Comparison of ENCODE assay signal across 22 cellular contexts in the genomic region with DNA sequence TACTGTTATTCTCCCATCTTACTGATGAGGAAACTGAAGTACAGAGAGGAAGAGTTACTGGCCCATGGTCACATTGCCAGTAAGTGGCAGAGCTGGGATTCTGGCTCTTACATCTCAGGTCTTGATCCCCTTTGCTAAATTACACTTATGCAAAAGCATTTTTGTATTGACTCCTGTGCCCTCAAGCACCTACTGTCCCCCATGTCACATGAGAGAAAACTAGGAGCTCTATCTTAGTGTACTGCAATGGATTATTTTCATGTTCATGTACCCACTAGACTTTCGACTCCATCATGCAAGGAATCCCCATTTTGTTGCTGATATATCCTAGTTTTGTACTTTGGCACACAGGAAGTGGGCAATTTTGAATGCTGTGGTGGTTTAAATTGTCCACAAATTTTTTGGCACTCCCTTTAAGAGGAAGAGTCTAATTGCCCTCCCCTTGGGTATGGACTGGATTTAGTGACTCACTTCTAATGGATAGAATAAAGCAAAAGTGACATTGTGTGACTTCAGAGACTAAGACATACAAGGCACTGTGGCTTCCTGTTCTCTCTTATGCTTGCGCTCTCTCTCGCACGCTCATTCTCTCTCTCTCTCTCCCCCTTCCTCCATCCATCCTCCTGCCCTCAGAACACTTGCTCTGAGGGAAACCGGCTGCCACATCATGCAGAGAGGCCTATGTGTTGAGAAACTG. TPM values are rescaled to one million over a fixed set of nuclear protein-coding genes. Genes with fewer than 3 reads are reported as not detected.
DNase-seq lines count a peak whose midpoint lies in the region; ATAC-seq, FAIRE-seq and TF ChIP-seq lines count a peak whose summit lies in the region.
"Had no signal": no experiment of that assay in that cellular context is flagged by ENCODE, and none has a peak within 500 bp of the region (broad histone marks: within the 10 kb centered on the region; RNA-seq: fewer than 3 reads in every experiment).

No MANE protein-coding gene starts in this region.

- H3K36me3 ChIP-seq in Loucy (ENCODE audit: insufficient read depth, low read length) = no peaks in the 10 kb centered on the region
- peaks cover 0 to 3% of the 10 kb centered on the region in 2 donors for H3K36me3 ChIP-seq in kidney (ENCODE audit: control insufficient read depth in 1 of 2, insufficient read depth in 2 of 2, low read length in 2 of 2)
- no peaks in the 10 kb centered on the region for H3K36me3 ChIP-seq in Peyer's patch
- H3K36me3 ChIP-seq: adrenal gland, transverse colon had no signal

- ATAC-seq in activated CD4-positive, alpha-beta T cell treated with anti-CD3 and anti-CD28 coated beads for 36 hours = peak; percentile 81
- peak in 1 of 2 donors; percentile 38 for ATAC-seq in activated T-cell treated with anti-CD3 and anti-CD28 coated beads, Interleukin-2, amount 50 U/mL, for 72 hours (replicated peaks in 1 of 2)
- peak; percentile 53 to 65 for ATAC-seq in natural killer cell treated with Interleukin-12 subunit alpha and Interleukin-12 subunit beta and Interleukin-15 and Interleukin-18, amount 100 ng/mL, for 72 hours
- no peak for ATAC-seq in GM21576 (IDR thresholded peaks at IDR 0.05; ENCODE audit: unreplicated experiment)
- ATAC-seq: HepG2, left cardiac atrium had no signal

- H2AFZ ChIP-seq in Loucy (ENCODE audit: low read length) = no peak overlapping the region

- H3K27ac ChIP-seq in kidney (ENCODE audit: low read depth in 2 of 2, low read length in 2 of 2) = no peak overlapping the region
- H3K27ac ChIP-seq in Peyer's patch = no peak overlapping the region
- H3K27ac ChIP-seq: adrenal gland, transverse colon had no signal

- H3K79me2 ChIP-seq in Loucy (ENCODE audit: insufficient read depth, low read length) = no peaks in the 10 kb centered on the region

- CTCF ChIA-PET in activated CD4-positive, alpha-beta T cell treated with anti-CD3 and anti-CD28 coated beads for 36 hours (lab: Charles Lee) = interaction anchor here (0.7 to 1.5 kb wide), 4 partner anchors 8 to 180 kb away, joined by 3 to 6 read pairs (median 3); no protein-coding TSS in a partner anchor

- H3K27me3 ChIP-seq in Loucy (ENCODE audit: insufficient read depth, low read length, poor library complexity, severe bottlenecking) (no peaks in the 10 kb centered on the region), Peyer's patch (no peaks in the 10 kb centered on the region)
- H3K27me3 ChIP-seq: adrenal gland, transverse colon had no signal

- no peaks in the 10 kb centered on the region for H3K27me3 Mint-ChIP-seq in activated CD4-positive, alpha-beta T cell treated with anti-CD3 and anti-CD28 coated beads for 36 hours
- H3K27me3 Mint-ChIP-seq in activated T-cell treated with anti-CD3 and anti-CD28 coated beads, Interleukin-2, amount 50 U/mL, for 72 hours (ENCODE audit: low read depth) = no peaks in the 10 kb centered on the region
- H3K27me3 Mint-ChIP-seq in natural killer cell treated with Interleukin-12 subunit alpha and Interleukin-12 subunit beta and Interleukin-15 and Interleukin-18, amount 100 ng/mL, for 72 hours = no peaks in the 10 kb centered on the region

- H3F3A ChIP-seq in Loucy (ENCODE audit: low read depth) = peaks cover 3% of the 10 kb centered on the region; the same call in 1 of the 2 replicates

- TF ChIP-seq CTCF in Loucy (conservative IDR thresholded peaks at IDR 0.05; ENCODE audit: low read length) (no peak), kidney (IDR thresholded peaks at IDR 0.05; ENCODE audit: borderline replicate concordance, extremely low read depth, insufficient read depth) (no peak), Peyer's patch (IDR thresholded peaks at IDR 0.05) (no peak)

- intact Hi-C loops in activated CD4-positive, alpha-beta T cell treated with anti-CD3 and anti-CD28 coated beads for 36 hours (cut with DNase I, micrococcal nuclease) = no loop called here
- intact Hi-C loops in kidney (cut with DNase I) = no loop called here

- H3K36me3 Mint-ChIP-seq in activated CD4-positive, alpha-beta T cell treated with anti-CD3 and anti-CD28 coated beads for 36 hours (ENCODE audit: low read depth) = peaks cover 5% of the 10 kb centered on the region
- peaks cover 0 to 3% of the 10 kb centered on the region in 2 donors for H3K36me3 Mint-ChIP-seq in activated T-cell treated with anti-CD3 and anti-CD28 coated beads, Interleukin-2, amount 50 U/mL, for 72 hours (ENCODE audit: insufficient read depth in 2 of 2)
- H3K36me3 Mint-ChIP-seq in natural killer cell treated with Interleukin-12 subunit alpha and Interleukin-12 subunit beta and Interleukin-15 and Interleukin-18, amount 100 ng/mL, for 72 hours = no peaks in the 10 kb centered on the region

- no peaks in the 10 kb centered on the region for H4K20me1 ChIP-seq in Loucy (ENCODE audit: insufficient read depth, low read length, poor library complexity, severe bottlenecking)

- H3K9ac ChIP-seq in Loucy (ENCODE audit: low read depth, low read length, poor library complexity, severe bottlenecking) (no peak overlapping the region), kidney (ENCODE audit: low read length in 2 of 2) (no peak overlapping the region)

- peak overlapping the region; percentile 32 for H3K4me3 Mint-ChIP-seq in activated CD4-positive, alpha-beta T cell treated with anti-CD3 and anti-CD28 coated beads for 36 hours
- H3K4me3 Mint-ChIP-seq in activated T-cell treated with anti-CD3 and anti-CD28 coated beads, Interleukin-2, amount 50 U/mL, for 72 hours = peak overlapping the region; percentile 47 to 63
- H3K4me3 Mint-ChIP-seq in natural killer cell treated with Interleukin-12 subunit alpha and Interleukin-12 subunit beta and Interleukin-15 and Interleukin-18, amount 100 ng/mL, for 72 hours = peak overlapping the region; percentile 83

- H3K4me1 Mint-ChIP-seq in activated CD4-positive, alpha-beta T cell treated with anti-CD3 and anti-CD28 coated beads for 36 hours = peaks cover 28% of the 10 kb centered on the region
- H3K4me1 Mint-ChIP-seq in activated T-cell treated with anti-CD3 and anti-CD28 coated beads, Interleukin-2, amount 50 U/mL, for 72 hours (ENCODE audit: low read depth) = peaks cover 42% of the 10 kb centered on the region
- peaks cover 39 to 43% of the 10 kb centered on the region in 2 donors for H3K4me1 Mint-ChIP-seq in natural killer cell treated with Interleukin-12 subunit alpha and Interleukin-12 subunit beta and Interleukin-15 and Interleukin-18, amount 100 ng/mL, for 72 hours (ENCODE audit: low read depth in 2 of 2)

- peak overlapping the region; percentile 56 for H3K4me2 ChIP-seq in Loucy (ENCODE audit: low read depth, low read length, poor library complexity, severe bottlenecking)

- no peak for FAIRE-seq in kidney (lab: Jason Lieb, UNC)
- FAIRE-seq: A204.1, HepG2 had no signal

- H3K9me3 Mint-ChIP-seq in activated CD4-positive, alpha-beta T cell treated with anti-CD3 and anti-CD28 coated beads for 36 hours (ENCODE audit: low read depth) = peaks cover 3% of the 10 kb centered on the region
- peaks cover 0 to 3% of the 10 kb centered on the region in 2 donors for H3K9me3 Mint-ChIP-seq in activated T-cell treated with anti-CD3 and anti-CD28 coated beads, Interleukin-2, amount 50 U/mL, for 72 hours
- H3K9me3 Mint-ChIP-seq in natural killer cell treated with Interleukin-12 subunit alpha and Interleukin-12 subunit beta and Interleukin-15 and Interleukin-18, amount 100 ng/mL, for 72 hours = peaks cover 2% of the 10 kb centered on the region

- H3K4me1 ChIP-seq in Loucy (ENCODE audit: insufficient read depth, low read length, poor library complexity, severe bottlenecking) = peaks cover 39% of the 10 kb centered on the region
- H3K4me1 ChIP-seq in kidney (ENCODE audit: control insufficient read depth in 1 of 2, insufficient read depth in 1 of 2, low read depth in 1 of 2, low read length in 2 of 2) = no peaks in the 10 kb centered on the region
- no peaks in the 10 kb centered on the region for H3K4me1 ChIP-seq in Peyer's patch
- H3K4me1 ChIP-seq: transverse colon had no signal

- peak; percentile 17 for DNase-seq in activated CD4-positive, alpha-beta T cell treated with anti-CD3 and anti-CD28 coated beads for 36 hours
- no peak for DNase-seq in activated CD4-positive, alpha-beta T cell treated with anti-CD3 and anti-CD28 coated beads, Interleukin-2, amount 50 U/mL, for 4 hours
- DNase-seq in activated T-cell treated with anti-CD3 and anti-CD28 coated beads, Interleukin-2, amount 50 U/mL, for 72 hours = no peak
- no peak for DNase-seq in natural killer cell treated with Interleukin-12 subunit alpha and Interleukin-12 subunit beta and Interleukin-15 and Interleukin-18, amount 100 ng/mL, for 72 hours (ENCODE audit: low spot score)
- no peak for DNase-seq in kidney
- DNase-seq in Peyer's patch = no peak
- DNase-seq: adrenal gland; central memory CD4-positive, alpha-beta T cell; COR-L47; HCEC 1CT; hypothalamus; left cardiac atrium; NCI-H1105 treated with DMSO at 0.1 percent for 48 hours; NCI-H2171 treated with DMSO at 0.1 percent for 48 hours; Right ventricle myocardium superior; stimulated activated CD4-positive, alpha-beta T cell treated with anti-CD3 and anti-CD28 coated beads, Interleukin-4, amount 100 ng/mL, for 24 hours; T1000; transverse colon had no signal

- peak overlapping the region; percentile 87 for H3K27ac Mint-ChIP-seq in activated CD4-positive, alpha-beta T cell treated with anti-CD3 and anti-CD28 coated beads for 36 hours
- H3K27ac Mint-ChIP-seq in activated T-cell treated with anti-CD3 and anti-CD28 coated beads, Interleukin-2, amount 50 U/mL, for 72 hours = peak overlapping the region; percentile 73
- peak overlapping the region; percentile 91 to 94 for H3K27ac Mint-ChIP-seq in natural killer cell treated with Interleukin-12 subunit alpha and Interleukin-12 subunit beta and Interleukin-15 and Interleukin-18, amount 100 ng/mL, for 72 hours

- H3K9me3 ChIP-seq in Loucy (ENCODE audit: insufficient read depth, low read depth, low read length) = no peaks in the 10 kb centered on the region
- no peaks in the 10 kb centered on the region for H3K9me3 ChIP-seq in kidney (ENCODE audit: control insufficient read depth in 1 of 2, low read length in 2 of 2)
- no peaks in the 10 kb centered on the region for H3K9me3 ChIP-seq in Peyer's patch
- H3K9me3 ChIP-seq: adrenal gland, transverse colon had no signal

- no peaks in the 10 kb centered on the region for H3K9me2 ChIP-seq in Loucy (replicated peaks; ENCODE audit: low read depth, low read length)

- peak overlapping the region; percentile 30 for H3K4me3 ChIP-seq in Loucy (ENCODE audit: low read length, poor library complexity, severe bottlenecking)
- no peak overlapping the region for H3K4me3 ChIP-seq in kidney (ENCODE audit: low read length in 2 of 2)
- H3K4me3 ChIP-seq in Peyer's patch = no peak overlapping the region
- H3K4me3 ChIP-seq: adrenal gland, transverse colon had no signal

- no peak for TF ChIP-seq POLR2A in Peyer's patch (IDR thresholded peaks at IDR 0.05)

- POLR2A ChIA-PET in activated CD4-positive, alpha-beta T cell treated with anti-CD3 and anti-CD28 coated beads for 36 hours (lab: Charles Lee) = no interaction called here

RNA-seq across cellular contexts. Expression of a gene that starts 43.5 kb away (rescaled TPM):
- total RNA-seq in activated CD4-positive, alpha-beta T cell treated with anti-CD3 and anti-CD28 coated beads for 36 hours = 100 to 1,000 TPM; 100 to 114 TPM
- total RNA-seq in activated T-cell treated with anti-CD3 and anti-CD28 coated beads, Interleukin-2, amount 50 U/mL, for 72 hours = 100 to 1,000 TPM; 169 to 185 TPM
- 100 to 1,000 TPM; 132 to 198 TPM for total RNA-seq in natural killer cell treated with Interleukin-12 subunit alpha and Interleukin-12 subunit beta and Interleukin-15 and Interleukin-18, amount 100 ng/mL, for 72 hours
- total RNA-seq in kidney = 173 TPM
- polyA plus RNA-seq in kidney (ENCODE audit: insufficient read depth, low read depth, low replicate concordance) = 33.6 TPM
- 100 to 1,000 TPM; 116 to 251 (median 126) TPM for total RNA-seq in Peyer's patch

Comparison
In these comparisons a context has a peak if more than half of its experiments do, and no peak if none do; other contexts are left out.
1. H3K4me3 Mint-ChIP-seq: peak in every context shown above with its lines; median percentile 83 in natural killer cell treated with Interleukin-12 subunit alpha and Interleukin-12 subunit beta and Interleukin-15 and Interleukin-18, amount 100 ng/mL, for 72 hours; 55 in activated T-cell treated with anti-CD3 and anti-CD28 coated beads, Interleukin-2, amount 50 U/mL, for 72 hours; 32 in activated CD4-positive, alpha-beta T cell treated with anti-CD3 and anti-CD28 coated beads for 36 hours.